In genomic region chr20:59008715-59009336, GRCh38 we compare ENCODE assay signal across 26 cellular contexts. TPM values are rescaled to one million over a fixed set of nuclear protein-coding genes. Genes with fewer than 3 reads are reported as not detected.
DNase-seq lines count a peak whose midpoint lies in the region; ATAC-seq and TF ChIP-seq lines count a peak whose summit lies in the region.
"Had no signal": no experiment of that assay in that cellular context is flagged by ENCODE, and none has a peak within 500 bp of the region (broad histone marks: within the 10 kb centered on the region; RNA-seq: fewer than 3 reads in every experiment).

No MANE protein-coding gene starts in this region.

- no peak overlapping the region for H3K27ac ChIP-seq in BLaER1
- H3K27ac ChIP-seq in OCI-LY3 (ENCODE audit: low read length) = peak overlapping the region; percentile 92
- peak overlapping the region; percentile 94 for H3K27ac ChIP-seq in lower lobe of right lung
- H3K27ac ChIP-seq in skin epidermis = peak overlapping the region in 17 of 21 experiments; percentile 3 to 98 (median 84)
- H3K27ac ChIP-seq: cardiac muscle cell, VCaP had no signal

- DNase-seq in lower lobe of right lung (no peak), NK-92 (lab: John Stamatoyannopoulos, UW; ENCODE audit: unreplicated experiment) (no peak), RKO (ENCODE audit: low spot score) (no peak), NCI-H146 treated with DMSO at 0.1 percent for 48 hours (lab: John Stamatoyannopoulos, UW; ENCODE audit: unreplicated experiment) (no peak), dermis blood vessel endothelial cell (no peak)
- DNase-seq: ACHN; activated CD8-positive, alpha-beta T cell treated with anti-CD3 and anti-CD28 coated beads for 36 hours; CD4-positive, alpha-beta memory T cell; KBM-7; NCI-H1048; NCI-H2081; NCI-H510A treated with DMSO at 0.1 percent for 48 hours; SIG-M5; stimulated activated CD4-positive, alpha-beta T cell treated with anti-CD3 and anti-CD28 coated beads, Interleukin-4, amount 100 ng/mL, for 4 hours had no signal

- no peak for ATAC-seq in lower lobe of right lung
- ATAC-seq: activated CD8-positive, alpha-beta T cell treated with anti-CD3 and anti-CD28 coated beads for 36 hours; gastroesophageal sphincter; mucosa of descending colon had no signal

- no peak overlapping the region for H2AFZ ChIP-seq in OCI-LY3 (ENCODE audit: low read depth, low read length)

- TF ChIP-seq CTCF in OCI-LY3 (IDR thresholded peaks at IDR 0.05; ENCODE audit: low read depth, low read length) (no peak), lower lobe of right lung (IDR thresholded peaks at IDR 0.05) (no peak)

- H3K9ac ChIP-seq in BLaER1 = no peak overlapping the region
- peak overlapping the region; percentile 95; the same call in 1 of the 2 replicates for H3K9ac ChIP-seq in OCI-LY3 (ENCODE audit: low read length)

- H4K20me1 ChIP-seq in BLaER1 = peaks cover 23% of the 10 kb centered on the region; the same call in 1 of the 2 replicates
- peaks cover 4% of the 10 kb centered on the region for H4K20me1 ChIP-seq in OCI-LY3 (ENCODE audit: insufficient read depth, low read length)

- peaks cover 34% of the 10 kb centered on the region for H3K79me2 ChIP-seq in OCI-LY3 (ENCODE audit: low read length)

- H3K4me3 ChIP-seq in BLaER1 (no peak overlapping the region), OCI-LY3 (ENCODE audit: low read length) (peak overlapping the region; percentile 82), lower lobe of right lung (no peak overlapping the region), skin epidermis (no peak overlapping the region)
- H3K4me3 ChIP-seq: cardiac muscle cell, gastroesophageal sphincter, mucosa of descending colon, pancreas, thyroid gland had no signal

- intact Hi-C loops in lower lobe of right lung (cut with DNase I) = no loop called here

- H3K4me2 ChIP-seq in BLaER1 (peak overlapping the region; percentile 94), OCI-LY3 (ENCODE audit: low read length) (peak overlapping the region; percentile 99)

- peaks cover 23% of the 10 kb centered on the region for H3K27me3 ChIP-seq in BLaER1
- H3K27me3 ChIP-seq in OCI-LY3 (ENCODE audit: low read depth, low read length) = peaks cover 7% of the 10 kb centered on the region
- no peaks in the 10 kb centered on the region for H3K27me3 ChIP-seq in lower lobe of right lung (ENCODE audit: low read depth)
- H3K27me3 ChIP-seq: cardiac muscle cell, gastroesophageal sphincter, pancreas, thyroid gland had no signal

- H3K4me1 ChIP-seq in BLaER1 (peaks cover 55% of the 10 kb centered on the region), OCI-LY3 (ENCODE audit: low read length) (peaks cover 54% of the 10 kb centered on the region), lower lobe of right lung (peaks cover 58% of the 10 kb centered on the region)

- H3K9me3 ChIP-seq in BLaER1 (no peaks in the 10 kb centered on the region), OCI-LY3 (ENCODE audit: insufficient read depth, low read length) (no peaks in the 10 kb centered on the region), lower lobe of right lung (no peaks in the 10 kb centered on the region)
- H3K9me3 ChIP-seq: gastroesophageal sphincter, mucosa of descending colon, pancreas, thyroid gland had no signal

- H3K36me3 ChIP-seq in BLaER1 (no peaks in the 10 kb centered on the region), OCI-LY3 (replicated peaks; ENCODE audit: low read depth, low read length) (peaks cover 15% of the 10 kb centered on the region), lower lobe of right lung (peaks cover 3% of the 10 kb centered on the region)
- H3K36me3 ChIP-seq: cardiac muscle cell, pancreas, thyroid gland had no signal

RNA-seq across cellular contexts. Expression of gene CTSZ, which starts 1.8 kb away (rescaled TPM):
- 533 TPM for total RNA-seq in lower lobe of right lung
- 250 and 566 TPM in 2 replicates for total RNA-seq in dermis blood vessel endothelial cell

RNA-seq across cellular contexts. Expression of gene TUBB1, which starts 10.4 kb away (rescaled TPM):
- total RNA-seq in lower lobe of right lung = 6.5 TPM
- not detected in 2 replicates for total RNA-seq in dermis blood vessel endothelial cell
- total RNA-seq: activated CD8-positive, alpha-beta T cell treated with anti-CD3 and anti-CD28 coated beads for 36 hours; CD4-positive, alpha-beta memory T cell; Daoy; H1; mucosa of descending colon; T-helper 1 cell treated with Interleukin-12 subunit alpha and Interleukin-12 subunit beta and Interleukin-4 antibody, amounts not matched to agents 30 ng/mL and 1 ng/mL, for 36 hours had no signal

RNA-seq across cellular contexts. Expression of gene ATP5F1E, which starts 23.3 kb away (rescaled TPM):
- 73.8 TPM for total RNA-seq in lower lobe of right lung
- total RNA-seq in dermis blood vessel endothelial cell = 41.8 and 42.7 TPM in 2 replicates

RNA-seq across cellular contexts. Expression of gene NELFCD, which starts 27.8 kb away (rescaled TPM):
- total RNA-seq in lower lobe of right lung (54.1 TPM), dermis blood vessel endothelial cell (53.4 and 66.6 TPM in 2 replicates)

RNA-seq across cellular contexts. Expression of gene PRELID3B, which starts 33.8 kb away (rescaled TPM):
- total RNA-seq in lower lobe of right lung = 43.0 TPM
- total RNA-seq in dermis blood vessel endothelial cell = 75.9 and 93.8 TPM in 2 replicates
